In the genomic region with DNA sequence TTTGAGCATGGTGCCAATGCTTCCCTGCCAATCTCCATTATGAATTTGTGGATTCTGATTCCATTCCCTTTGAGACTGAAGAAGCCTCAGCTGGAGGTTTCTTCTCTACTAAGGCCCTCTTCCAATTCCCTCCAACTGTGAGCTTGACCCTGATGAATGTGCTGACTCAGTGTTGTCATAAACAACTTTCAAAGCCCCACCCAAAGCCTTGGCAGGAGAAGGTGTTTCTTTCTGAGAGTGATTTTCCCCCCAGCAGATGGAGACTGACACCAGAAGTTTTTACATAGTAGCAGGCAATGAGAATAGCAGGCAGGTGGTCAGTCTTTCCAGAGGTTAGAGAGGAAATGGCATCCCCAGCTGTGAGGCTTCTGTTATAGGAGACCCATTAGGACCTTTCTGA, we compare ENCODE assay signal across 21 cellular contexts. TPM values are rescaled to one million over a fixed set of nuclear protein-coding genes. Genes with fewer than 3 reads are reported as not detected.
A peak's percentile ranks its signal among the peaks of the same experiment; 100 is the strongest.
DNase-seq lines count a peak whose midpoint lies in the region; ATAC-seq and TF ChIP-seq lines count a peak whose summit lies in the region.
"Had no signal": no experiment of that assay in that cellular context is flagged by ENCODE, and none has a peak within 500 bp of the region (broad histone marks: within the 10 kb centered on the region; RNA-seq: fewer than 3 reads in every experiment).

No MANE protein-coding gene starts in this region.

- TF ChIP-seq RAD21 in IMR-90 (IDR thresholded peaks at IDR 0.05; ENCODE audit: low read length): no peak

- in situ Hi-C loops in IMR-90 (cut with MboI; ENCODE audit: low sequenced_read_pairs): no loop called here

- no peaks in the 10 kb centered on the region for H3K9me3 ChIP-seq in IMR-90 (ENCODE audit: control insufficient read depth, insufficient read depth, low read length)
- no peaks in the 10 kb centered on the region for H3K9me3 ChIP-seq in endodermal cell (ENCODE audit: control insufficient read depth, low read length)
- H3K9me3 ChIP-seq in A673 (ENCODE audit: low read depth, low read length, poor library complexity, severe bottlenecking): no peaks in the 10 kb centered on the region
- H3K9me3 ChIP-seq: HAP-1 had no signal

- H2AK5ac ChIP-seq in IMR-90 (ENCODE audit: low read depth, low read length) (no peak overlapping the region), mesendoderm (ENCODE audit: low read length) (no peak overlapping the region)

- ATAC-seq in IMR-90 (ENCODE audit: low read depth): peak; percentile 67
- ATAC-seq in GM21825 (IDR thresholded peaks at IDR 0.05; ENCODE audit: unreplicated experiment): no peak
- ATAC-seq in HG02884 (IDR thresholded peaks at IDR 0.05; ENCODE audit: unreplicated experiment): no peak
- no peak for ATAC-seq in HG03442 (IDR thresholded peaks at IDR 0.05; ENCODE audit: unreplicated experiment)
- ATAC-seq: activated CD8-positive, alpha-beta T cell treated with anti-CD3 and anti-CD28 coated beads, Interleukin-2, amount 10 ng/mL, durations not matched to agents 7 days and 5 days had no signal

- peaks cover 38% of the 10 kb centered on the region for H3K36me3 Mint-ChIP-seq in endodermal cell (ENCODE audit: low read depth)

- peaks cover 17% of the 10 kb centered on the region for H3K36me3 ChIP-seq in IMR-90 (ENCODE audit: control insufficient read depth, insufficient read depth, low read length)
- H3K36me3 ChIP-seq in endodermal cell (ENCODE audit: control insufficient read depth, insufficient read depth, low read length): peaks cover 29% of the 10 kb centered on the region
- H3K36me3 ChIP-seq in mesendoderm (ENCODE audit: control insufficient read depth, insufficient read depth, low read length): no peaks in the 10 kb centered on the region
- H3K36me3 ChIP-seq in A673 (ENCODE audit: insufficient read depth, low read length, poor library complexity, severe bottlenecking): no peaks in the 10 kb centered on the region

- H3K9me3 Mint-ChIP-seq in endodermal cell: no peaks in the 10 kb centered on the region
- H3K9me3 Mint-ChIP-seq: central memory CD8-positive, alpha-beta T cell; immature natural killer cell had no signal

- H3K23ac ChIP-seq in IMR-90 (ENCODE audit: low read depth, low read length): no peak overlapping the region
- no peak overlapping the region for H3K23ac ChIP-seq in mesendoderm (ENCODE audit: low read length)

- no peak overlapping the region for H2AFZ ChIP-seq in IMR-90 (replicated peaks; ENCODE audit: low read length, poor library complexity)

- no peaks in the 10 kb centered on the region; the same call in 1 of the 2 replicates for H3K9me1 ChIP-seq in IMR-90 (ENCODE audit: insufficient read depth, low read length)

- H3K4me3 Mint-ChIP-seq in endodermal cell: no peak overlapping the region
- H3K4me3 Mint-ChIP-seq: activated CD8-positive, alpha-beta T cell treated with anti-CD3 and anti-CD28 coated beads, Interleukin-2, amount 10 ng/mL, durations not matched to agents 7 days and 5 days; B cell; central memory CD8-positive, alpha-beta T cell; immature natural killer cell had no signal

- H3K27ac ChIP-seq in IMR-90 (ENCODE audit: insufficient read depth, low read length): no peak overlapping the region; the same call in 1 of the 2 replicates
- no peak overlapping the region for H3K27ac ChIP-seq in endodermal cell (ENCODE audit: low read depth, low read length)
- H3K27ac ChIP-seq in mesendoderm (ENCODE audit: low read depth, low read length): no peak overlapping the region
- no peak overlapping the region for H3K27ac ChIP-seq in A673 (ENCODE audit: low read depth, low read length, poor library complexity, severe bottlenecking)

- CTCF ChIA-PET in IMR-90 (lab: Yijun Ruan, JAX) (interaction anchor here (2.1 kb wide), 1 partner anchor 8 kb away, joined by 9 read pairs; no protein-coding TSS in a partner anchor), A673 (lab: Charles Lee) (no interaction called here)

- H3K4me3 ChIP-seq in AG10803 (ENCODE audit: low read length) (no peak overlapping the region), IMR-90 (ENCODE audit: insufficient read depth, low read depth, low read length) (no peak overlapping the region), endodermal cell (ENCODE audit: low read length) (no peak overlapping the region), mesendoderm (ENCODE audit: low read length) (no peak overlapping the region), A673 (ENCODE audit: low read depth, low read length, poor library complexity, severe bottlenecking) (no peak overlapping the region)
- H3K4me3 ChIP-seq: HAP-1 had no signal

- no peaks in the 10 kb centered on the region for H3K79me1 ChIP-seq in IMR-90 (ENCODE audit: low read depth in 1 of 2, low read length in 2 of 2)
- H3K79me1 ChIP-seq in mesendoderm (ENCODE audit: low read length): no peaks in the 10 kb centered on the region

- no peak overlapping the region for H4K8ac ChIP-seq in IMR-90 (ENCODE audit: low read depth in 2 of 2, low read length in 2 of 2)
- no peak overlapping the region for H4K8ac ChIP-seq in mesendoderm (ENCODE audit: low read depth, low read length)

- H2BK15ac ChIP-seq in IMR-90 (ENCODE audit: low read depth, low read length) (no peak overlapping the region), mesendoderm (replicated peaks; ENCODE audit: low read depth) (no peak overlapping the region)

- dilution Hi-C loops in IMR-90 (cut with HindIII; ENCODE audit: low sequenced_read_pairs, unreplicated experiment): no loop called here

- no peak overlapping the region for H2BK120ac ChIP-seq in IMR-90 (ENCODE audit: low read depth, low read length)
- H2BK120ac ChIP-seq in mesendoderm (ENCODE audit: low read depth, low read length): no peak overlapping the region

- H3K79me2 ChIP-seq in mesendoderm (ENCODE audit: control insufficient read depth, insufficient read depth, low read length): no peaks in the 10 kb centered on the region

- H4K5ac ChIP-seq in IMR-90 (ENCODE audit: low read depth, low read length) (no peak overlapping the region), mesendoderm (ENCODE audit: low read length) (no peak overlapping the region)

- H2AK9ac ChIP-seq in IMR-90 (replicated peaks; ENCODE audit: low read depth, low read length, poor library complexity): no peak overlapping the region

- H2BK20ac ChIP-seq in IMR-90 (ENCODE audit: low read depth, low read length): no peak overlapping the region

- H3K4me1 Mint-ChIP-seq in endodermal cell: peaks cover 7% of the 10 kb centered on the region
- H3K4me1 Mint-ChIP-seq: B cell; central memory CD8-positive, alpha-beta T cell; immature natural killer cell had no signal

- H3K4ac ChIP-seq in IMR-90 (ENCODE audit: low read depth, low read length) (no peak overlapping the region), mesendoderm (ENCODE audit: low read depth, low read length) (no peak overlapping the region)

- H3K27ac Mint-ChIP-seq in endodermal cell: peak overlapping the region; percentile 4
- H3K27ac Mint-ChIP-seq: activated CD8-positive, alpha-beta T cell treated with anti-CD3 and anti-CD28 coated beads, Interleukin-2, amount 10 ng/mL, durations not matched to agents 7 days and 5 days; B cell; immature natural killer cell had no signal

- H3K9ac ChIP-seq in IMR-90 (ENCODE audit: low read depth, low read length) (no peak overlapping the region), endodermal cell (ENCODE audit: extremely low read depth, low read length, poor library complexity, severe bottlenecking) (no peak overlapping the region), mesendoderm (ENCODE audit: low read length) (no peak overlapping the region)

- H3K14ac ChIP-seq in IMR-90 (replicated peaks; ENCODE audit: low read depth, low read length): no peak overlapping the region

- no peak overlapping the region for H3K18ac ChIP-seq in IMR-90 (ENCODE audit: low read depth, low read length)
- no peak overlapping the region for H3K18ac ChIP-seq in mesendoderm (ENCODE audit: low read length)

- H4K20me1 ChIP-seq in IMR-90 (ENCODE audit: insufficient read depth, low read length): no peaks in the 10 kb centered on the region

- POLR2A ChIA-PET in IMR-90 (lab: Charles Lee; ENCODE audit: unreplicated experiment): no interaction called here
- POLR2A ChIA-PET in A673 (lab: Charles Lee; ENCODE audit: low non-redundant PET): no interaction called here

- BruUV-seq in IMR-90 (replicated peaks; lab: Mats Ljungman, UMichigan): no TSS peak
- no TSS peak for BruUV-seq in A673 (replicated peaks; lab: Mats Ljungman, UMichigan)

- intact Hi-C loops in IMR-90 (cut with micrococcal nuclease): no loop called here
- intact Hi-C loops in A673 (cut with micrococcal nuclease; ENCODE audit: unreplicated experiment): no loop called here

- DNase-seq in AG10803 (ENCODE audit: low read depth) (peak; percentile 48), IMR-90 (peak; percentile 37), endodermal cell (peak; percentile 64), mesendoderm (peak; percentile 69), A673 (ENCODE audit: low spot score) (no peak)
- DNase-seq: activated CD8-positive, alpha-beta T cell treated with anti-CD3 and anti-CD28 coated beads, Interleukin-2, amount 10 ng/mL, durations not matched to agents 7 days and 5 days; activated effector memory CD4-positive, alpha-beta T cell treated with Interleukin-2 at 50 U/mL for 16 hours; immature natural killer cell; NCI-H1436 treated with DMSO at 0.1 percent for 48 hours; NCI-H82; posterior cingulate gyrus; SIG-M5; stimulated activated CD4-positive, alpha-beta T cell treated with anti-CD3 and anti-CD28 coated beads, Interleukin-4, amount 100 ng/mL, for 4 hours; stimulated activated naive CD4-positive, alpha-beta T cell; T1000 had no signal

- no peak overlapping the region for H2BK5ac ChIP-seq in IMR-90 (ENCODE audit: low read depth, low read length, poor library complexity, severe bottlenecking)
- H2BK5ac ChIP-seq in mesendoderm (ENCODE audit: low read length): no peak overlapping the region

- no peak overlapping the region for H4K91ac ChIP-seq in IMR-90 (ENCODE audit: insufficient read depth, low read depth, low read length)

- TF ChIP-seq CTCF in AG10803 (conservative IDR thresholded peaks at IDR 0.05; ENCODE audit: low read length) (0 out of 2 replicates have a peak, but pooled peaks have one; percentile 2), IMR-90 (conservative IDR thresholded peaks at IDR 0.05; ENCODE audit: low read depth, low read length) (no peak), endodermal cell (conservative IDR thresholded peaks at IDR 0.05) (no peak), A673 (conservative IDR thresholded peaks at IDR 0.05; ENCODE audit: low read depth, low read length) (no peak)

- H3K27me3 Mint-ChIP-seq in endodermal cell (ENCODE audit: insufficient read depth): no peaks in the 10 kb centered on the region
- H3K27me3 Mint-ChIP-seq: B cell; central memory CD8-positive, alpha-beta T cell had no signal

- H3K4me2 ChIP-seq in IMR-90 (ENCODE audit: low read depth, low read length) (no peak overlapping the region), mesendoderm (ENCODE audit: low read length) (no peak overlapping the region)

- TF ChIP-seq POLR2A in IMR-90 (IDR thresholded peaks at IDR 0.05; ENCODE audit: low read depth, low read length): no peak

- H3K4me1 ChIP-seq in IMR-90 (ENCODE audit: control insufficient read depth, insufficient read depth, low read length) (peaks cover 3% of the 10 kb centered on the region; the same call in 1 of the 2 replicates), endodermal cell (ENCODE audit: control insufficient read depth, insufficient read depth, low read length) (no peaks in the 10 kb centered on the region), mesendoderm (ENCODE audit: control insufficient read depth, low read depth, low read length) (no peaks in the 10 kb centered on the region), A673 (ENCODE audit: insufficient read depth, low read length, poor library complexity, severe bottlenecking) (peaks cover 11% of the 10 kb centered on the region)
- H3K4me1 ChIP-seq: HAP-1 had no signal

- peaks cover 2% of the 10 kb centered on the region; the same call in 1 of the 2 replicates for H3K27me3 ChIP-seq in IMR-90 (ENCODE audit: control insufficient read depth, insufficient read depth, low read length)
- no peaks in the 10 kb centered on the region for H3K27me3 ChIP-seq in endodermal cell (ENCODE audit: control insufficient read depth, insufficient read depth, low read length, poor library complexity, severe bottlenecking)
- no peaks in the 10 kb centered on the region for H3K27me3 ChIP-seq in mesendoderm (ENCODE audit: insufficient read depth, low read length, poor library complexity)
- no peaks in the 10 kb centered on the region for H3K27me3 ChIP-seq in A673 (replicated peaks; ENCODE audit: insufficient read depth, low read depth, low read length, poor library complexity)

- H3K56ac ChIP-seq in IMR-90 (ENCODE audit: extremely low read depth, insufficient read depth, low read length) (no peak overlapping the region), mesendoderm (ENCODE audit: low read length) (no peak overlapping the region)

RNA-seq across cellular contexts. Expression of a gene that starts 53.1 kb away (rescaled TPM):
- total RNA-seq in IMR-90 (2012; rRNA removed) (18.9 and 20.6 TPM in 2 replicates), endodermal cell (10 to 100 TPM; 14.2 to 27.0 TPM), A673 (2021) (25.4 and 27.8 TPM in 2 replicates)
- polyA plus RNA-seq in IMR-90 (2012; rRNA removed): 16.3 and 19.4 TPM in 2 replicates
- polyA plus RNA-seq in IMR-90 (2012; cell fraction: cytosol; rRNA removed): 5.4 and 5.6 TPM in 2 replicates
- 5.1 and 26.5 TPM in 2 replicates for polyA plus RNA-seq in IMR-90 (2012; cell fraction: nucleus; rRNA removed; ENCODE audit: low replicate concordance)
- polyA plus RNA-seq in endodermal cell (2013, experiment 1 of 2): 21.2 TPM
- polyA plus RNA-seq in endodermal cell (2013, experiment 2 of 2): 20.2 TPM
- 8.7 TPM for polyA plus RNA-seq in mesendoderm (2013, experiment 1 of 2)
- 8.9 TPM for polyA plus RNA-seq in mesendoderm (2013, experiment 2 of 2)
